1 cellular context compared by ENCODE assay signal in the genomic region with DNA sequence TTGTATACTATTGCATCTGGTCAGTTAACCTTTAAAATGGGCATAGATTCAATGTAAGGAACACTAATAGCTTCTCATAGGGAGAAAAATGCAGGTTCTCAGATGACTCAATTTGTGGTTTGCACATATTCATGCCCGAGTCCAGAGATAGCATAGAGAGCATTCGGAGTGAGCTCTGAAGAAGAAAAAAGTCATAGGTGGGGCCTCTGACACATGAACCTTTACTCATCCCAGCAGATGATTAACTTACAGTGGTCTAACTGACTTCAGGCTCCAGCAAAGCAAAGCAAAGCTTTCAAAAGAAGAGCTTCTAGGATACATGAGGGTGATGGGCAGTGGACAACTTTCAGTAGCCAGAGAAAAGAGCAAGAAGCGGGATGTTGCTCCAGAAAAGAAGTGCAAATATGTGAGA.
TF ChIP-seq lines count a peak whose summit lies in the region.

No MANE protein-coding gene starts in this region.

TF ChIP-seq in HepG2, 621 proteins besides CTCF, POLR2A, EP300 and RAD21 (continued from another document):
- TF ChIP-seq, protein P1, sequence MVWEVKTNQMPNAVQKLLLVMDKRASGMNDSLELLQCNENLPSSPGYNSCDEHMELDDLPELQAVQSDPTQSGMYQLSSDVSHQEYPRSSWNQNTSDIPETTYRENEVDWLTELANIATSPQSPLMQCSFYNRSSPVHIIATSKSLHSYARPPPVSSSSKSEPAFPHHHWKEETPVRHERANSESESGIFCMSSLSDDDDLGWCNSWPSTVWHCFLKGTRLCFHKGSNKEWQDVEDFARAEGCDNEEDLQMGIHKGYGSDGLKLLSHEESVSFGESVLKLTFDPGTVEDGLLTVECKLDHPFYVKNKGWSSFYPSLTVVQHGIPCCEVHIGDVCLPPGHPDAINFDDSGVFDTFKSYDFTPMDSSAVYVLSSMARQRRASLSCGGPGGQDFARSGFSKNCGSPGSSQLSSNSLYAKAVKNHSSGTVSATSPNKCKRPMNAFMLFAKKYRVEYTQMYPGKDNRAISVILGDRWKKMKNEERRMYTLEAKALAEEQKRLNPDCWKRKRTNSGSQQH (CRISPR knock-in tag; IDR thresholded peaks at IDR 0.05; ENCODE audit: low read depth): 0 out of 2 replicates have a peak, but pooled peaks have one; percentile 29
- TF ChIP-seq JDP2 (CRISPR knock-in tag; IDR thresholded peaks at IDR 0.05; ENCODE audit: borderline replicate concordance): no peak
- no peak for TF ChIP-seq LCORL (IDR thresholded peaks at IDR 0.05)
- TF ChIP-seq LCORL (CRISPR knock-in tag; IDR thresholded peaks at IDR 0.05): no peak
- TF ChIP-seq, protein P2, sequence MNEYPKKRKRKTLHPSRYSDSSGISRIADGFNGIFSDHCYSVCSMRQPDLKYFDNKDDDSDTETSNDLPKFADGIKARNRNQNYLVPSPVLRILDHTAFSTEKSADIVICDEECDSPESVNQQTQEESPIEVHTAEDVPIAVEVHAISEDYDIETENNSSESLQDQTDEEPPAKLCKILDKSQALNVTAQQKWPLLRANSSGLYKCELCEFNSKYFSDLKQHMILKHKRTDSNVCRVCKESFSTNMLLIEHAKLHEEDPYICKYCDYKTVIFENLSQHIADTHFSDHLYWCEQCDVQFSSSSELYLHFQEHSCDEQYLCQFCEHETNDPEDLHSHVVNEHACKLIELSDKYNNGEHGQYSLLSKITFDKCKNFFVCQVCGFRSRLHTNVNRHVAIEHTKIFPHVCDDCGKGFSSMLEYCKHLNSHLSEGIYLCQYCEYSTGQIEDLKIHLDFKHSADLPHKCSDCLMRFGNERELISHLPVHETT (CRISPR knock-in tag; conservative IDR thresholded peaks at IDR 0.05): no peak
- no peak for TF ChIP-seq KLF6 (CRISPR knock-in tag; IDR thresholded peaks at IDR 0.05)
- TF ChIP-seq ZFP36 (IDR thresholded peaks at IDR 0.05; ENCODE audit: borderline replicate concordance, low read depth, low read length, partially characterized antibody): no peak
- no peak for TF ChIP-seq GMEB1 (CRISPR knock-in tag; IDR thresholded peaks at IDR 0.05; ENCODE audit: borderline replicate concordance)
- TF ChIP-seq FOXK2 (IDR thresholded peaks at IDR 0.05): no peak
- TF ChIP-seq ZFP41 (CRISPR knock-in tag; IDR thresholded peaks at IDR 0.05; ENCODE audit: borderline replicate concordance): no peak
- TF ChIP-seq SOX6 (IDR thresholded peaks at IDR 0.05): no peak
- TF ChIP-seq SOX6 (CRISPR knock-in tag; IDR thresholded peaks at IDR 0.05): peak; percentile 52; the same call in 1 of the 2 replicates
- no peak for TF ChIP-seq DNMT1 (CRISPR knock-in tag; IDR thresholded peaks at IDR 0.05)
- TF ChIP-seq, protein P3, sequence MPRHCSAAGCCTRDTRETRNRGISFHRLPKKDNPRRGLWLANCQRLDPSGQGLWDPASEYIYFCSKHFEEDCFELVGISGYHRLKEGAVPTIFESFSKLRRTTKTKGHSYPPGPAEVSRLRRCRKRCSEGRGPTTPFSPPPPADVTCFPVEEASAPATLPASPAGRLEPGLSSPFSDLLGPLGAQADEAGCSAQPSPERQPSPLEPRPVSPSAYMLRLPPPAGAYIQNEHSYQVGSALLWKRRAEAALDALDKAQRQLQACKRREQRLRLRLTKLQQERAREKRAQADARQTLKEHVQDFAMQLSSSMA (CRISPR knock-in tag; IDR thresholded peaks at IDR 0.05): no peak
- TF ChIP-seq PHB2 (IDR thresholded peaks at IDR 0.05; ENCODE audit: partially characterized antibody): no peak
- TF ChIP-seq, protein P4, sequence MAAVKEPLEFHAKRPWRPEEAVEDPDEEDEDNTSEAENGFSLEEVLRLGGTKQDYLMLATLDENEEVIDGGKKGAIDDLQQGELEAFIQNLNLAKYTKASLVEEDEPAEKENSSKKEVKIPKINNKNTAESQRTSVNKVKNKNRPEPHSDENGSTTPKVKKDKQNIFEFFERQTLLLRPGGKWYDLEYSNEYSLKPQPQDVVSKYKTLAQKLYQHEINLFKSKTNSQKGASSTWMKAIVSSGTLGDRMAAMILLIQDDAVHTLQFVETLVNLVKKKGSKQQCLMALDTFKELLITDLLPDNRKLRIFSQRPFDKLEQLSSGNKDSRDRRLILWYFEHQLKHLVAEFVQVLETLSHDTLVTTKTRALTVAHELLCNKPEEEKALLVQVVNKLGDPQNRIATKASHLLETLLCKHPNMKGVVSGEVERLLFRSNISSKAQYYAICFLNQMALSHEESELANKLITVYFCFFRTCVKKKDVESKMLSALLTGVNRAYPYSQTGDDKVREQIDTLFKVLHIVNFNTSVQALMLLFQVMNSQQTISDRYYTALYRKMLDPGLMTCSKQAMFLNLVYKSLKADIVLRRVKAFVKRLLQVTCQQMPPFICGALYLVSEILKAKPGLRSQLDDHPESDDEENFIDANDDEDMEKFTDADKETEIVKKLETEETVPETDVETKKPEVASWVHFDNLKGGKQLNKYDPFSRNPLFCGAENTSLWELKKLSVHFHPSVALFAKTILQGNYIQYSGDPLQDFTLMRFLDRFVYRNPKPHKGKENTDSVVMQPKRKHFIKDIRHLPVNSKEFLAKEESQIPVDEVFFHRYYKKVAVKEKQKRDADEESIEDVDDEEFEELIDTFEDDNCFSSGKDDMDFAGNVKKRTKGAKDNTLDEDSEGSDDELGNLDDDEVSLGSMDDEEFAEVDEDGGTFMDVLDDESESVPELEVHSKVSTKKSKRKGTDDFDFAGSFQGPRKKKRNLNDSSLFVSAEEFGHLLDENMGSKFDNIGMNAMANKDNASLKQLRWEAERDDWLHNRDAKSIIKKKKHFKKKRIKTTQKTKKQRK (IDR thresholded peaks at IDR 0.05; ENCODE audit: low read length): no peak
- TF ChIP-seq ELF3 (CRISPR knock-in tag; IDR thresholded peaks at IDR 0.05): 0 out of 2 replicates have a peak, but pooled peaks have one; percentile 28
- TF ChIP-seq, protein P5, sequence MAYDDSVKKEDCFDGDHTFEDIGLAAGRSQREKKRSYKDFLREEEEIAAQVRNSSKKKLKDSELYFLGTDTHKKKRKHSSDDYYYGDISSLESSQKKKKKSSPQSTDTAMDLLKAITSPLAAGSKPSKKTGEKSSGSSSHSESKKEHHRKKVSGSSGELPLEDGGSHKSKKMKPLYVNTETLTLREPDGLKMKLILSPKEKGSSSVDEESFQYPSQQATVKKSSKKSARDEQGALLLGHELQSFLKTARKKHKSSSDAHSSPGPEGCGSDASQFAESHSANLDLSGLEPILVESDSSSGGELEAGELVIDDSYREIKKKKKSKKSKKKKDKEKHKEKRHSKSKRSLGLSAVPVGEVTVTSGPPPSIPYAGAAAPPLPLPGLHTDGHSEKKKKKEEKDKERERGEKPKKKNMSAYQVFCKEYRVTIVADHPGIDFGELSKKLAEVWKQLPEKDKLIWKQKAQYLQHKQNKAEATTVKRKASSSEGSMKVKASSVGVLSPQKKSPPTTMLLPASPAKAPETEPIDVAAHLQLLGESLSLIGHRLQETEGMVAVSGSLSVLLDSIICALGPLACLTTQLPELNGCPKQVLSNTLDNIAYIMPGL (CRISPR knock-in tag; IDR thresholded peaks at IDR 0.05; ENCODE audit: borderline replicate concordance in 1 of 2, low read depth in 1 of 2): peak in 1 of 2 experiments; percentile 54; a peak in 1 of 4 replicates
- TF ChIP-seq SMAD3 (CRISPR knock-in tag; IDR thresholded peaks at IDR 0.05): peak; percentile 37; the same call in 1 of the 2 replicates
- no peak for TF ChIP-seq ZNF788 (CRISPR knock-in tag; IDR thresholded peaks at IDR 0.05; ENCODE audit: borderline replicate concordance)
- no peak for TF ChIP-seq PREB (CRISPR knock-in tag; IDR thresholded peaks at IDR 0.05)
- TF ChIP-seq ZNF296 (CRISPR knock-in tag; conservative IDR thresholded peaks at IDR 0.05): no peak
- no peak for TF ChIP-seq SP4 (CRISPR knock-in tag; IDR thresholded peaks at IDR 0.05)
- no peak for TF ChIP-seq ZBTB4 (CRISPR knock-in tag; IDR thresholded peaks at IDR 0.05; ENCODE audit: borderline replicate concordance)
